2 cellular contexts compared by ENCODE assay signal in the genomic region with DNA sequence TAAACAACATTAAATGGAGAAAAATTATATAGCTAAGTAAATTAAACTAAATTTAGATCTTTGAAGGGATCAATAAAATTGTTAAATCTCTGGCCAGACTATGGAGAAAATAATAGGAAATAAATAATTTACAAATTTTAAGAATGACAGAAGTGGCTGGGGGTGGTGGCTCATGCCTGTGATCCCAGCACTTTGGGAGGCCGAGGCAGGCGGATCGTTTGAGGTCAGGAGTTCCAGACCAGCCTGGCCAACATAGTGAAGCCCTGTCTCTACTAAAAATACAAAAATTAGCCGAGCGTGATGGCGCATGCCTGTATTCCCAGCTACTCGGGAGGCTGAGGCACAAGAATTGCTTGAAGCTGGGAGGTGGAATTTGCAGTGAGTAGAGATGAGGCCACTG. TPM values are rescaled to one million over a fixed set of nuclear protein-coding genes. Genes with fewer than 3 reads are reported as not detected.
"Had no signal": no experiment of that assay in that cellular context is flagged by ENCODE, and none has a peak within 500 bp of the region (broad histone marks: within the 10 kb centered on the region; RNA-seq: fewer than 3 reads in every experiment).

No MANE protein-coding gene starts in this region.

RNA-seq across cellular contexts. Expression of gene ANKRD20A1, which starts 58.6 kb away (rescaled TPM):
- total RNA-seq: M059J had no signal
- polyA plus RNA-seq: IgD-negative memory B cell had no signal
